In genomic region chr14:23077962-23078361, GRCh38 we compare ENCODE assay signal across 16 cellular contexts. TPM values are rescaled to one million over a fixed set of nuclear protein-coding genes. Genes with fewer than 3 reads are reported as not detected.
A peak's percentile ranks its signal among the peaks of the same experiment; 100 is the strongest.
DNase-seq lines count a peak whose midpoint lies in the region; ATAC-seq and TF ChIP-seq lines count a peak whose summit lies in the region.
"Had no signal": no experiment of that assay in that cellular context is flagged by ENCODE, and none has a peak within 500 bp of the region (broad histone marks: within the 10 kb centered on the region; RNA-seq: fewer than 3 reads in every experiment).

No MANE protein-coding gene starts in this region.

- TF ChIP-seq CTCF in left ventricle myocardium inferior (IDR thresholded peaks at IDR 0.05; ENCODE audit: borderline replicate concordance) (no peak), chondrocyte (IDR thresholded peaks at IDR 0.05) (no peak), upper lobe of right lung (IDR thresholded peaks at IDR 0.05) (no peak), GM13977 (IDR thresholded peaks at IDR 0.05; ENCODE audit: extremely low read depth, insufficient read depth, missing control alignments) (no peak)

- no peaks in the 10 kb centered on the region for H3K9me3 Mint-ChIP-seq in chondrocyte (ENCODE audit: low read depth)
- H3K9me3 Mint-ChIP-seq: activated naive CD4-positive, alpha-beta T cell treated with anti-CD3 and anti-CD28 coated beads, Interleukin-2, amount 10 ng/mL, durations not matched to agents 7 days and 5 days had no signal

- no peaks in the 10 kb centered on the region for H3K27me3 Mint-ChIP-seq in chondrocyte (ENCODE audit: low read depth)
- H3K27me3 Mint-ChIP-seq: activated naive CD4-positive, alpha-beta T cell treated with anti-CD3 and anti-CD28 coated beads, Interleukin-2, amount 10 ng/mL, durations not matched to agents 7 days and 5 days had no signal

- intact Hi-C loops in left ventricle myocardium inferior (cut with micrococcal nuclease), result no loop called here
- intact Hi-C loops in Right ventricle myocardium inferior (cut with DNase I), result loop anchor here (2.0 kb wide), 1 partner anchor 17 kb away; the partner anchor contains the start of genes ACIN1 and C14orf119
- intact Hi-C loops in upper lobe of right lung (cut with DNase I), result no loop called here
- intact Hi-C loops in left colon (cut with DNase I, micrococcal nuclease), result no loop called here

- H3K9me3 ChIP-seq in left ventricle myocardium inferior (replicated peaks) (no peaks in the 10 kb centered on the region), upper lobe of right lung (no peaks in the 10 kb centered on the region)

- DNase-seq in left ventricle myocardium inferior (no peak), Right ventricle myocardium inferior (ENCODE audit: missing footprints) (no peak), chondrocyte (ENCODE audit: low spot score) (no peak), myocyte (ENCODE audit: low read depth) (peak; percentile 63), upper lobe of right lung (no peak), left colon (no peak), GM13977 (ENCODE audit: low spot score) (no peak)
- DNase-seq: activated CD4-positive, alpha-beta T cell treated with anti-CD3 and anti-CD28 coated beads for 1 hour; activated naive CD4-positive, alpha-beta T cell treated with anti-CD3 and anti-CD28 coated beads, Interleukin-2, amount 10 ng/mL, durations not matched to agents 7 days and 5 days; hippocampal formation; midbrain; NCI-H1048; NCI-H69; retina had no signal

- H3K4me3 Mint-ChIP-seq in chondrocyte (ENCODE audit: unreplicated experiment), result no peak overlapping the region
- H3K4me3 Mint-ChIP-seq: activated naive CD4-positive, alpha-beta T cell treated with anti-CD3 and anti-CD28 coated beads, Interleukin-2, amount 10 ng/mL, durations not matched to agents 7 days and 5 days had no signal

- H3K36me3 Mint-ChIP-seq in chondrocyte (ENCODE audit: low read depth), result peaks cover 28% of the 10 kb centered on the region

- peaks cover 36% of the 10 kb centered on the region for H3K4me1 ChIP-seq in left ventricle myocardium inferior
- H3K4me1 ChIP-seq in upper lobe of right lung, result peaks cover 20% of the 10 kb centered on the region

- peaks cover 30% of the 10 kb centered on the region for H3K4me1 Mint-ChIP-seq in chondrocyte (ENCODE audit: low read depth)
- H3K4me1 Mint-ChIP-seq: activated naive CD4-positive, alpha-beta T cell treated with anti-CD3 and anti-CD28 coated beads, Interleukin-2, amount 10 ng/mL, durations not matched to agents 7 days and 5 days had no signal

- ATAC-seq in Right ventricle myocardium inferior (no peak), upper lobe of right lung (no peak), GM18870 (IDR thresholded peaks at IDR 0.05; ENCODE audit: unreplicated experiment) (no peak), left colon (no peak)

- in situ Hi-C loops in GM13977 (cut with MboI; ENCODE audit: low pct_unique_long_range_greater_than_20kb, low sequenced_read_pairs, unreplicated experiment), result no loop called here

- H3K36me3 ChIP-seq in left ventricle myocardium inferior, result peaks cover 99% of the 10 kb centered on the region
- peaks cover 99% of the 10 kb centered on the region for H3K36me3 ChIP-seq in upper lobe of right lung

- peak overlapping the region; percentile 52 for H3K27ac ChIP-seq in left ventricle myocardium inferior (replicated peaks)
- H3K27ac ChIP-seq in upper lobe of right lung, result peak overlapping the region; percentile 11

- H3K4me3 ChIP-seq in left ventricle myocardium inferior (no peak overlapping the region), upper lobe of right lung (no peak overlapping the region)

- peak overlapping the region; percentile 80 for H3K27ac Mint-ChIP-seq in chondrocyte (ENCODE audit: unreplicated experiment)
- H3K27ac Mint-ChIP-seq: activated naive CD4-positive, alpha-beta T cell treated with anti-CD3 and anti-CD28 coated beads, Interleukin-2, amount 10 ng/mL, durations not matched to agents 7 days and 5 days had no signal

- no peaks in the 10 kb centered on the region for H3K27me3 ChIP-seq in left ventricle myocardium inferior (ENCODE audit: low read depth)
- H3K27me3 ChIP-seq in upper lobe of right lung, result no peaks in the 10 kb centered on the region

RNA-seq across cellular contexts. Expression of gene ACIN1, which starts 17.0 kb away (rescaled TPM):
- total RNA-seq in left ventricle myocardium inferior (64.6 TPM), Right ventricle myocardium inferior (73.9 TPM), chondrocyte (129 to 169 TPM (median 137 TPM) in 3 replicates), myocyte (85.4 and 90.4 TPM in 2 replicates), upper lobe of right lung (161 TPM), left colon (100 to 1,000 TPM; 110 to 119 TPM)
- 122 TPM for polyA plus RNA-seq in myocyte (2012)

RNA-seq across cellular contexts. Expression of gene C14orf119, which starts 17.3 kb away (rescaled TPM):
- total RNA-seq in left ventricle myocardium inferior, result 25.2 TPM
- 22.4 TPM for total RNA-seq in Right ventricle myocardium inferior
- 51.0 to 56.8 TPM (median 52.5 TPM) in 3 replicates for total RNA-seq in chondrocyte
- 28.9 and 40.7 TPM in 2 replicates for total RNA-seq in myocyte
- 86.9 TPM for polyA plus RNA-seq in myocyte (2012)
- total RNA-seq in upper lobe of right lung, result 55.3 TPM
- 10 to 100 TPM; 47.0 to 53.8 TPM for total RNA-seq in left colon

RNA-seq across cellular contexts. Expression of gene CDH24, which starts 20.6 kb away (rescaled TPM):
- total RNA-seq in left ventricle myocardium inferior (2.1 TPM), Right ventricle myocardium inferior (2.5 TPM), chondrocyte (9.3 to 10.6 TPM (median 10.2 TPM) in 3 replicates), myocyte (3.2 and 3.7 TPM in 2 replicates), upper lobe of right lung (7.8 TPM), left colon (1 to 10 TPM; 3.7 to 5.1 TPM)
- 3.1 TPM for polyA plus RNA-seq in myocyte (2012)

RNA-seq across cellular contexts. Expression of gene CIROP, which starts 26.8 kb away (rescaled TPM):
- total RNA-seq in left ventricle myocardium inferior, result not detected
- not detected for total RNA-seq in Right ventricle myocardium inferior
- total RNA-seq in chondrocyte, result not detected in 3 replicates
- total RNA-seq in myocyte, result not detected in 2 replicates
- 0.13 TPM for polyA plus RNA-seq in myocyte (2012)
- not detected for total RNA-seq in upper lobe of right lung
- total RNA-seq in left colon, result not detected

RNA-seq across cellular contexts. Expression of gene PSMB11, which starts 36.0 kb away (rescaled TPM):
- not detected for total RNA-seq in left ventricle myocardium inferior
- total RNA-seq in Right ventricle myocardium inferior, result not detected
- total RNA-seq in chondrocyte, result not detected in 3 replicates
- not detected in 2 replicates for total RNA-seq in myocyte
- polyA plus RNA-seq in myocyte (2012), result not detected
- not detected for total RNA-seq in upper lobe of right lung
- total RNA-seq in left colon, result not detected
- polyA plus RNA-seq: BJ had no signal
